Comparison of ENCODE assay signal across 17 cellular contexts in genomic region chr11:66015094-66015881, GRCh38. TPM values are rescaled to one million over a fixed set of nuclear protein-coding genes. Genes with fewer than 3 reads are reported as not detected.
DNase-seq lines count a peak whose midpoint lies in the region; ATAC-seq and TF ChIP-seq lines count a peak whose summit lies in the region.
"Had no signal": no experiment of that assay in that cellular context is flagged by ENCODE, and none has a peak within 500 bp of the region (broad histone marks: within the 10 kb centered on the region; RNA-seq: fewer than 3 reads in every experiment).

No MANE protein-coding gene starts in this region.

- H2AK5ac ChIP-seq in mesenchymal stem cell (ENCODE audit: low read length, severe bottlenecking): peak overlapping the region; percentile 47

- H3K4ac ChIP-seq in mesenchymal stem cell (ENCODE audit: low read depth in 1 of 2, low read length in 2 of 2): peak overlapping the region; percentile 40 to 46

- H4K91ac ChIP-seq in mesenchymal stem cell (ENCODE audit: low read length): peak overlapping the region; percentile 70

- H3K4me1 ChIP-seq in mesenchymal stem cell (ENCODE audit: control insufficient read depth, insufficient read depth, low read depth, low read length): peaks cover 27% of the 10 kb centered on the region
- no peaks in the 10 kb centered on the region for H3K4me1 ChIP-seq in foreskin keratinocyte

- peak overlapping the region; percentile 91 for H4K8ac ChIP-seq in mesenchymal stem cell (ENCODE audit: low read length)

- H3K9me3 ChIP-seq in mesenchymal stem cell (ENCODE audit: control insufficient read depth, low read length): no peaks in the 10 kb centered on the region
- H3K9me3 ChIP-seq: gastrocnemius medialis had no signal

- H3K79me1 ChIP-seq in mesenchymal stem cell (replicated peaks; ENCODE audit: low read length, poor library complexity, severe bottlenecking): no peaks in the 10 kb centered on the region

- no peak overlapping the region for H2BK5ac ChIP-seq in mesenchymal stem cell (ENCODE audit: low read depth, low read length, poor library complexity, severe bottlenecking)

- no peak overlapping the region for H2BK120ac ChIP-seq in mesenchymal stem cell (ENCODE audit: low read depth, low read length)

- peak overlapping the region; percentile 14 to 37 for H3K18ac ChIP-seq in mesenchymal stem cell (ENCODE audit: low read depth in 1 of 2, low read length in 2 of 2)

- H3K4me2 ChIP-seq in mesenchymal stem cell (ENCODE audit: low read length, poor library complexity, severe bottlenecking): no peak overlapping the region

- H2BK15ac ChIP-seq in mesenchymal stem cell (ENCODE audit: low read depth, poor library complexity, severe bottlenecking): no peak overlapping the region

- H2AFZ ChIP-seq in mesenchymal stem cell (ENCODE audit: low read depth, low read length): no peak overlapping the region

- TF ChIP-seq CTCF in coronary artery (IDR thresholded peaks at IDR 0.05) (no peak), foreskin keratinocyte (conservative IDR thresholded peaks at IDR 0.05) (no peak)

- peak overlapping the region; percentile 68 to 94 for H3K27ac ChIP-seq in coronary artery
- no peak overlapping the region for H3K27ac ChIP-seq in mesenchymal stem cell (ENCODE audit: low read length, poor library complexity, severe bottlenecking)
- H3K27ac ChIP-seq in foreskin keratinocyte: no peak overlapping the region
- H3K27ac ChIP-seq: C4-2B, SK-N-MC had no signal

- WGBS in mesenchymal stem cell: 66% methylated on average over 12 of the region's 12 CpGs

- DNase-seq in AG08395 (ENCODE audit: low spot score) (peak; percentile 60), LHCN-M2 (ENCODE audit: low read depth) (peak; percentile 90), coronary artery (ENCODE audit: low spot score) (peak; percentile 92), mesenchymal stem cell (no peak), NCI-H1930 (lab: John Stamatoyannopoulos, UW) (no peak), foreskin keratinocyte (no peak)
- no peak for DNase-seq in activated naive CD4-positive, alpha-beta T cell (lab: John Stamatoyannopoulos, UW)
- DNase-seq in activated naive CD4-positive, alpha-beta T cell treated with Interleukin-2 at 50 U/mL for 16 hours: no peak
- DNase-seq: activated CD4-positive, alpha-beta memory T cell treated with anti-CD3 and anti-CD28 coated beads for 36 hours; amygdala; gastrocnemius medialis; midbrain; NCI-H2227 treated with DMSO at 0.1 percent for 48 hours had no signal

- H3K9ac ChIP-seq in mesenchymal stem cell (ENCODE audit: low read length): no peak overlapping the region

- H3K14ac ChIP-seq in mesenchymal stem cell (ENCODE audit: low read length in 2 of 2): no peak overlapping the region

- H3K23ac ChIP-seq in mesenchymal stem cell (ENCODE audit: low read length in 2 of 2): no peak overlapping the region

- no peak overlapping the region for H2BK12ac ChIP-seq in mesenchymal stem cell (ENCODE audit: low read length in 2 of 2)

- H3K4me3 ChIP-seq in coronary artery: peak overlapping the region; percentile 47
- H3K4me3 ChIP-seq in mesenchymal stem cell (ENCODE audit: insufficient read depth in 1 of 2, low read depth in 1 of 2, low read length in 2 of 2): no peak overlapping the region
- H3K4me3 ChIP-seq: gastrocnemius medialis, GM12878, SK-N-MC had no signal

- H3K36me3 ChIP-seq in mesenchymal stem cell (ENCODE audit: control insufficient read depth in 1 of 2, insufficient read depth in 2 of 2, low read depth in 1 of 2, low read length in 2 of 2): no peaks in the 10 kb centered on the region
- H3K36me3 ChIP-seq: gastrocnemius medialis had no signal

- H3K27me3 ChIP-seq in mesenchymal stem cell (ENCODE audit: control insufficient read depth in 1 of 2, insufficient read depth in 1 of 2, low read length in 2 of 2) (peaks cover 4 to 20% of the 10 kb centered on the region in 2 experiments), foreskin keratinocyte (peaks cover 4% of the 10 kb centered on the region)

- no peak for ATAC-seq in foreskin keratinocyte
- ATAC-seq: GM12878; stimulated activated effector memory CD8-positive, alpha-beta T cell treated with anti-CD3 and anti-CD28 coated beads, Interleukin-12 subunit alpha, Interleukin-12 subunit beta, amount 100 ng/mL, for 72 hours had no signal

RNA-seq across cellular contexts. Expression of gene CST6, which starts 3.5 kb away (rescaled TPM):
- not detected in 2 replicates for total RNA-seq in LHCN-M2 (2014; rRNA removed)
- polyA plus RNA-seq in LHCN-M2 (2012): 0.41 TPM
- polyA plus RNA-seq in mesenchymal stem cell (2013, experiment 1 of 2): 0.15 TPM
- polyA plus RNA-seq in mesenchymal stem cell (2013, experiment 2 of 2): 0.05 TPM
- 0.28 and 0.82 TPM in 2 replicates for total RNA-seq in foreskin keratinocyte
- 0.25 and 0.78 TPM in 2 replicates for polyA plus RNA-seq in foreskin keratinocyte
- total RNA-seq: activated CD4-positive, alpha-beta memory T cell treated with anti-CD3 and anti-CD28 coated beads for 36 hours; GM12878 had no signal
- polyA plus RNA-seq: GM12878 had no signal

RNA-seq across cellular contexts. Expression of gene CATSPER1, which starts 11.0 kb away (rescaled TPM):
- total RNA-seq in LHCN-M2 (2014; rRNA removed) (0.75 and 1.8 TPM in 2 replicates), foreskin keratinocyte (not detected in 2 replicates)
- 3.9 TPM for polyA plus RNA-seq in LHCN-M2 (2012)
- 1.1 TPM for polyA plus RNA-seq in mesenchymal stem cell (2013, experiment 1 of 2)
- polyA plus RNA-seq in mesenchymal stem cell (2013, experiment 2 of 2): 1.2 TPM
- polyA plus RNA-seq in foreskin keratinocyte: not detected in 2 replicates
- total RNA-seq: activated CD4-positive, alpha-beta memory T cell treated with anti-CD3 and anti-CD28 coated beads for 36 hours; gastrocnemius medialis; GM12878 had no signal

RNA-seq across cellular contexts. Expression of gene BANF1, which starts 13.0 kb away (rescaled TPM):
- total RNA-seq in LHCN-M2 (2014; rRNA removed) (67.8 and 70.4 TPM in 2 replicates), foreskin keratinocyte (72.7 and 118 TPM in 2 replicates)
- 388 TPM for polyA plus RNA-seq in LHCN-M2 (2012)
- polyA plus RNA-seq in mesenchymal stem cell (2013, experiment 1 of 2): 251 TPM
- 250 TPM for polyA plus RNA-seq in mesenchymal stem cell (2013, experiment 2 of 2)
- polyA plus RNA-seq in foreskin keratinocyte: 267 and 278 TPM in 2 replicates

RNA-seq across cellular contexts. Expression of gene EIF1AD, which starts 13.3 kb away (rescaled TPM):
- total RNA-seq in LHCN-M2 (2014; rRNA removed) (47.0 and 53.3 TPM in 2 replicates), foreskin keratinocyte (40.6 and 42.4 TPM in 2 replicates)
- 45.0 TPM for polyA plus RNA-seq in LHCN-M2 (2012)
- 31.6 TPM for polyA plus RNA-seq in mesenchymal stem cell (2013, experiment 1 of 2)
- polyA plus RNA-seq in mesenchymal stem cell (2013, experiment 2 of 2): 30.8 TPM
- 26.9 and 33.3 TPM in 2 replicates for polyA plus RNA-seq in foreskin keratinocyte

RNA-seq across cellular contexts. Expression of gene GAL3ST3, which starts 33.7 kb away (rescaled TPM):
- not detected in 2 replicates for total RNA-seq in LHCN-M2 (2014; rRNA removed)
- 0.74 TPM for polyA plus RNA-seq in LHCN-M2 (2012)
- 0.03 TPM for polyA plus RNA-seq in mesenchymal stem cell (2013, experiment 1 of 2)
- 0.04 TPM for polyA plus RNA-seq in mesenchymal stem cell (2013, experiment 2 of 2)
- not detected in 2 replicates for total RNA-seq in foreskin keratinocyte
- not detected in 2 replicates for polyA plus RNA-seq in foreskin keratinocyte
- total RNA-seq: activated CD4-positive, alpha-beta memory T cell treated with anti-CD3 and anti-CD28 coated beads for 36 hours; GM12878 had no signal

Comparison
In these comparisons a context has a peak if more than half of its experiments do, and no peak if none do; other contexts are left out.
1. DNase-seq: peak in AG08395 (single experiment), LHCN-M2 (single experiment) and coronary artery (single experiment); none in mesenchymal stem cell (single experiment), NCI-H1930 (0 of 2), activated naive CD4-positive, alpha-beta T cell (0 of 4), activated naive CD4-positive, alpha-beta T cell treated with Interleukin-2 at 50 U/mL for 16 hours (single experiment) and foreskin keratinocyte (0 of 2).
2. H3K27ac ChIP-seq: peak in coronary artery (2 of 2); none in mesenchymal stem cell (single experiment) and foreskin keratinocyte (single experiment).